8 cellular contexts compared by ENCODE assay signal in genomic region chr6:157235600-157236039, GRCh38.
DNase-seq lines count a peak whose midpoint lies in the region; ATAC-seq lines count a peak whose summit lies in the region.

No MANE protein-coding gene starts in this region.

- peak; percentile 52 for ATAC-seq in HG02610 (IDR thresholded peaks at IDR 0.05; ENCODE audit: unreplicated experiment)

- DNase-seq in Ammon's horn (ENCODE audit: low spot score) (peak; percentile 80), dermis microvascular lymphatic vessel endothelial cell (ENCODE audit: low read depth in 2 of 2) (peak; percentile 12 to 53), kidney tubule cell (ENCODE audit: low spot score) (peak; percentile 53), NCI-H226 (no peak), mesenteric fat pad (ENCODE audit: low spot score) (no peak)
- peak; percentile 68 for DNase-seq in activated CD4-positive, alpha-beta T cell treated with anti-CD3 and anti-CD28 coated beads for 48 hours
- DNase-seq in stimulated activated CD4-positive, alpha-beta T cell treated with anti-CD3 and anti-CD28 coated beads, Interleukin-12 subunit alpha, Interleukin-12 subunit beta, amount 100 ng/mL, for 4 hours = peak; percentile 45

Comparison
In these comparisons a context has a peak if more than half of its experiments do, and no peak if none do; other contexts are left out.
1. DNase-seq: peak in Ammon's horn (single experiment), activated CD4-positive, alpha-beta T cell treated with anti-CD3 and anti-CD28 coated beads for 48 hours (single experiment), dermis microvascular lymphatic vessel endothelial cell (2 of 2), kidney tubule cell (single experiment) and stimulated activated CD4-positive, alpha-beta T cell treated with anti-CD3 and anti-CD28 coated beads, Interleukin-12 subunit alpha, Interleukin-12 subunit beta, amount 100 ng/mL, for 4 hours (single experiment); none in NCI-H226 (single experiment) and mesenteric fat pad (single experiment).